ENCODE assay signal across 1 cellular context in genomic region chr5:66904189-66904588, GRCh38.
TF ChIP-seq lines count a peak whose summit lies in the region.

No MANE protein-coding gene starts in this region.

TF ChIP-seq in H1, 55 proteins besides CTCF, POLR2A, EP300 and RAD21 (continued from another document):
- peak; percentile 75 for TF ChIP-seq CHD7 (IDR thresholded peaks at IDR 0.05; ENCODE audit: insufficient replicate concordance, low read length)
- 0 out of 2 replicates have a peak, but pooled peaks have one; percentile 33 for TF ChIP-seq CHD2 (IDR thresholded peaks at IDR 0.05; ENCODE audit: low read length)
- no peak for TF ChIP-seq TBP (IDR thresholded peaks at IDR 0.05; ENCODE audit: low read depth, low read length)
- no peak for TF ChIP-seq SIN3A (conservative IDR thresholded peaks at IDR 0.05 in 1 of 2, IDR thresholded peaks at IDR 0.05 in 1 of 2; ENCODE audit: low read depth in 1 of 2, low read length in 2 of 2)
- peak; percentile 92 for TF ChIP-seq POU5F1 (IDR thresholded peaks at IDR 0.05; ENCODE audit: low read depth, low read length)
- no peak for TF ChIP-seq CREB1 (IDR thresholded peaks at IDR 0.05)
- TF ChIP-seq EZH2 (IDR thresholded peaks at IDR 0.05; ENCODE audit: low read depth, low read length, severe bottlenecking) = no peak
- TF ChIP-seq CHD1 (IDR thresholded peaks at IDR 0.05; ENCODE audit: low read depth, low read length) = no peak
- TF ChIP-seq TCF12 (IDR thresholded peaks at IDR 0.05; ENCODE audit: low read depth, low read length) = peak; percentile 86
- no peak for TF ChIP-seq SIRT6 (IDR thresholded peaks at IDR 0.05; ENCODE audit: low read length)
- TF ChIP-seq MAX (IDR thresholded peaks at IDR 0.05) = no peak
- no peak for TF ChIP-seq CEBPB (IDR thresholded peaks at IDR 0.05; ENCODE audit: low read depth, low read length)
- no peak for TF ChIP-seq KDM4A (IDR thresholded peaks at IDR 0.05; ENCODE audit: low read depth, low read length, severe bottlenecking)
- TF ChIP-seq JUN (IDR thresholded peaks at IDR 0.05; ENCODE audit: low read depth, low read length) = no peak
- no peak for TF ChIP-seq ZNF274 (IDR thresholded peaks at IDR 0.05; ENCODE audit: borderline replicate concordance, extremely low read depth, low read length)
- TF ChIP-seq SP1 (IDR thresholded peaks at IDR 0.05; ENCODE audit: low read depth, low read length) = peak; percentile 83
- TF ChIP-seq USF2 (IDR thresholded peaks at IDR 0.05; ENCODE audit: low read length) = no peak
- TF ChIP-seq RNF2 (IDR thresholded peaks at IDR 0.05; ENCODE audit: borderline replicate concordance, low read depth, low read length, missing control alignments, poor library complexity, severe bottlenecking) = no peak
- TF ChIP-seq EGR1 (IDR thresholded peaks at IDR 0.05; ENCODE audit: borderline replicate concordance, low read depth, low read length) = 0 out of 2 replicates have a peak, but pooled peaks have one; percentile 14
- peak; percentile 96 for TF ChIP-seq NANOG (IDR thresholded peaks at IDR 0.05; ENCODE audit: insufficient read depth, low read depth, low read length, poor library complexity, severe bottlenecking)
- TF ChIP-seq RFX5 (IDR thresholded peaks at IDR 0.05; ENCODE audit: borderline replicate concordance, low read depth, low read length) = no peak
- TF ChIP-seq SIX5 (IDR thresholded peaks at IDR 0.05; ENCODE audit: low read depth, low read length) = no peak
- TF ChIP-seq NRF1 (IDR thresholded peaks at IDR 0.05; ENCODE audit: low read depth, low read length) = no peak
- TF ChIP-seq KDM5A (IDR thresholded peaks at IDR 0.05; ENCODE audit: low read length) = no peak
- no peak for TF ChIP-seq PHF8 (conservative IDR thresholded peaks at IDR 0.05; ENCODE audit: low read depth, low read length)
- TF ChIP-seq RXRA (IDR thresholded peaks at IDR 0.05; ENCODE audit: insufficient read depth, low read depth, low read length) = no peak
TF ChIP-seq in H1: peak in this region for 8.
